In genomic region chr20:46545077-46545826, GRCh38 we compare ENCODE assay signal across 10 cellular contexts. TPM values are rescaled to one million over a fixed set of nuclear protein-coding genes. Genes with fewer than 3 reads are reported as not detected.
A peak's percentile ranks its signal among the peaks of the same experiment; 100 is the strongest.
DNase-seq lines count a peak whose midpoint lies in the region; ATAC-seq and TF ChIP-seq lines count a peak whose summit lies in the region.
"Had no signal": no experiment of that assay in that cellular context is flagged by ENCODE, and none has a peak within 500 bp of the region (broad histone marks: within the 10 kb centered on the region; RNA-seq: fewer than 3 reads in every experiment).

No MANE protein-coding gene starts in this region.

- H4K91ac ChIP-seq in trophoblast cell (ENCODE audit: low read depth, low read length), result no peak overlapping the region

- H3K36me3 Mint-ChIP-seq in GM23338 (ENCODE audit: low read depth), result no peaks in the 10 kb centered on the region

- H3K4me1 ChIP-seq in trophoblast cell (ENCODE audit: control insufficient read depth in 1 of 2, insufficient read depth in 2 of 2, low read length in 2 of 2) (no peaks in the 10 kb centered on the region), gastrocnemius medialis (no peaks in the 10 kb centered on the region), GM23338 (ENCODE audit: insufficient read depth) (0 out of 2 replicates have a peak, but pooled peaks cover 6% of the 10 kb centered on the region)

- no peak overlapping the region for H3K23ac ChIP-seq in trophoblast cell (ENCODE audit: low read length)

- H2AFZ ChIP-seq in trophoblast cell (ENCODE audit: insufficient read depth, low read length, poor library complexity) (no peak overlapping the region), GM23338 (no peak overlapping the region)

- no peaks in the 10 kb centered on the region for H3K27me3 Mint-ChIP-seq in GM23338 (ENCODE audit: insufficient read depth, low read depth, poor library complexity)

- intact Hi-C loops in gastrocnemius medialis (cut with DNase I; ENCODE audit: low total_unique reads), result no loop called here

- H3K4ac ChIP-seq in trophoblast cell (ENCODE audit: low read depth, low read length), result no peak overlapping the region

- H2AK5ac ChIP-seq in trophoblast cell (ENCODE audit: low read length), result no peak overlapping the region

- H2BK5ac ChIP-seq in trophoblast cell (ENCODE audit: low read depth, low read length, poor library complexity), result no peak overlapping the region

- no peak overlapping the region for H2BK120ac ChIP-seq in trophoblast cell (ENCODE audit: insufficient read depth, low read length, poor library complexity)

- H2BK12ac ChIP-seq in trophoblast cell (ENCODE audit: low read length), result no peak overlapping the region

- in situ Hi-C loops in gastrocnemius medialis (cut with MboI; ENCODE audit: low sequenced_read_pairs in 4 of 4), result loop anchor here in 1 of 4 donors (25.0 kb wide), 1 partner anchor 108 kb away; no protein-coding TSS in a partner anchor

- H3K9me3 Mint-ChIP-seq in GM23338, result no peaks in the 10 kb centered on the region

- no peak for ATAC-seq in HG03378 (IDR thresholded peaks at IDR 0.05; ENCODE audit: unreplicated experiment)
- no peak for ATAC-seq in gastrocnemius medialis
- no peak for ATAC-seq in GM23338

- no peak overlapping the region for H3K4me3 ChIP-seq in GM12865 (ENCODE audit: low read depth, low read length)
- peak overlapping the region; percentile 7 for H3K4me3 ChIP-seq in trophoblast cell (ENCODE audit: low read depth, low read length)
- no peak overlapping the region for H3K4me3 ChIP-seq in gastrocnemius medialis
- H3K4me3 ChIP-seq in GM23338, result no peak overlapping the region

- H3K36me3 ChIP-seq in trophoblast cell (ENCODE audit: control insufficient read depth in 1 of 2, insufficient read depth in 2 of 2, low read length in 2 of 2), result no peaks in the 10 kb centered on the region
- no peaks in the 10 kb centered on the region for H3K36me3 ChIP-seq in gastrocnemius medialis
- H3K36me3 ChIP-seq in GM23338 (ENCODE audit: insufficient read depth), result no peaks in the 10 kb centered on the region

- no peak overlapping the region for H3K9ac ChIP-seq in trophoblast cell (ENCODE audit: low read length)

- no peaks in the 10 kb centered on the region for H3K9me2 ChIP-seq in GM23338 (ENCODE audit: insufficient read depth)

- no peaks in the 10 kb centered on the region for H3K27me3 ChIP-seq in trophoblast cell (ENCODE audit: insufficient read depth, low read length)
- peaks cover 0 to 7% (median 0%) of the 10 kb centered on the region in 3 donors for H3K27me3 ChIP-seq in gastrocnemius medialis
- no peaks in the 10 kb centered on the region for H3K27me3 ChIP-seq in GM23338 (ENCODE audit: insufficient read depth)

- TF ChIP-seq POLR2A in gastrocnemius medialis (IDR thresholded peaks at IDR 0.05), result no peak

- no peaks in the 10 kb centered on the region for H3K79me1 ChIP-seq in trophoblast cell (ENCODE audit: low read length)

- no peak overlapping the region for H4K8ac ChIP-seq in trophoblast cell (ENCODE audit: low read depth, low read length)

- H3K27ac ChIP-seq in trophoblast cell (ENCODE audit: low read depth, low read length) (no peak overlapping the region), gastrocnemius medialis (no peak overlapping the region), GM23338 (ENCODE audit: low read depth) (no peak overlapping the region)

- no CpG with 5 or more reads among the region's 14 CpGs for WGBS in trophoblast cell (ENCODE audit: extremely low coverage, insufficient coverage, insufficient read length)

- TF ChIP-seq CTCF in GM12865 (IDR thresholded peaks at IDR 0.05; ENCODE audit: insufficient read depth, low read depth, low read length, missing control alignments), result no peak
- no peak for TF ChIP-seq CTCF in gastrocnemius medialis (IDR thresholded peaks at IDR 0.05 in 4 of 5, conservative IDR thresholded peaks at IDR 0.05 in 1 of 5)
- TF ChIP-seq CTCF in GM23338 (conservative IDR thresholded peaks at IDR 0.05; ENCODE audit: low read depth in 2 of 2), result no peak

- H3K14ac ChIP-seq in trophoblast cell (ENCODE audit: low read length), result no peak overlapping the region

- H3K9me3 ChIP-seq in trophoblast cell (ENCODE audit: insufficient read depth, low read depth, low read length), result peaks cover 1% of the 10 kb centered on the region
- H3K9me3 ChIP-seq in gastrocnemius medialis, result no peaks in the 10 kb centered on the region

- no peak overlapping the region for H3K4me2 ChIP-seq in trophoblast cell (ENCODE audit: low read length)
- H3K4me2 ChIP-seq in GM23338, result no peak overlapping the region

- H3K4me3 Mint-ChIP-seq in GM23338, result no peak overlapping the region

- DNase-seq in GM12865 (ENCODE audit: low read depth) (peak; percentile 65), KG1 (lab: John Stamatoyannopoulos, UW) (peak; percentile 53), trophoblast cell (peak in 1 of 2 donors; percentile 7), gastrocnemius medialis (no peak), middle frontal gyrus (ENCODE audit: extremely low spot score, low spot score) (no peak), GM23338 (ENCODE audit: low spot score) (no peak)
- DNase-seq in activated CD8-positive, alpha-beta memory T cell treated with anti-CD3 and anti-CD28 coated beads, Interleukin-2, amount 50 U/mL, for 48 hours, result peak; percentile 67
- DNase-seq: NCI-H524 treated with DMSO at 0.1 percent for 48 hours had no signal

- no peak overlapping the region for H3K27ac Mint-ChIP-seq in GM23338

- H3K79me2 ChIP-seq in trophoblast cell (ENCODE audit: control insufficient read depth, insufficient read depth, low read length, poor library complexity) (no peaks in the 10 kb centered on the region), GM23338 (replicated peaks; ENCODE audit: insufficient read depth) (no peaks in the 10 kb centered on the region)

- no peaks in the 10 kb centered on the region for H3K4me1 Mint-ChIP-seq in GM23338

- no peak overlapping the region for H4K12ac ChIP-seq in trophoblast cell (ENCODE audit: low read depth, low read length)

- H4K20me1 ChIP-seq in GM23338 (replicated peaks; ENCODE audit: insufficient read depth), result no peaks in the 10 kb centered on the region

- H3F3A ChIP-seq in GM23338 (replicated peaks; ENCODE audit: low read depth), result no peaks in the 10 kb centered on the region

- no peak overlapping the region for H3K18ac ChIP-seq in trophoblast cell (ENCODE audit: low read length)

TF ChIP-seq in GM23338, 12 proteins besides CTCF, POLR2A, EP300 and RAD21:
- TF ChIP-seq, protein P1, sequence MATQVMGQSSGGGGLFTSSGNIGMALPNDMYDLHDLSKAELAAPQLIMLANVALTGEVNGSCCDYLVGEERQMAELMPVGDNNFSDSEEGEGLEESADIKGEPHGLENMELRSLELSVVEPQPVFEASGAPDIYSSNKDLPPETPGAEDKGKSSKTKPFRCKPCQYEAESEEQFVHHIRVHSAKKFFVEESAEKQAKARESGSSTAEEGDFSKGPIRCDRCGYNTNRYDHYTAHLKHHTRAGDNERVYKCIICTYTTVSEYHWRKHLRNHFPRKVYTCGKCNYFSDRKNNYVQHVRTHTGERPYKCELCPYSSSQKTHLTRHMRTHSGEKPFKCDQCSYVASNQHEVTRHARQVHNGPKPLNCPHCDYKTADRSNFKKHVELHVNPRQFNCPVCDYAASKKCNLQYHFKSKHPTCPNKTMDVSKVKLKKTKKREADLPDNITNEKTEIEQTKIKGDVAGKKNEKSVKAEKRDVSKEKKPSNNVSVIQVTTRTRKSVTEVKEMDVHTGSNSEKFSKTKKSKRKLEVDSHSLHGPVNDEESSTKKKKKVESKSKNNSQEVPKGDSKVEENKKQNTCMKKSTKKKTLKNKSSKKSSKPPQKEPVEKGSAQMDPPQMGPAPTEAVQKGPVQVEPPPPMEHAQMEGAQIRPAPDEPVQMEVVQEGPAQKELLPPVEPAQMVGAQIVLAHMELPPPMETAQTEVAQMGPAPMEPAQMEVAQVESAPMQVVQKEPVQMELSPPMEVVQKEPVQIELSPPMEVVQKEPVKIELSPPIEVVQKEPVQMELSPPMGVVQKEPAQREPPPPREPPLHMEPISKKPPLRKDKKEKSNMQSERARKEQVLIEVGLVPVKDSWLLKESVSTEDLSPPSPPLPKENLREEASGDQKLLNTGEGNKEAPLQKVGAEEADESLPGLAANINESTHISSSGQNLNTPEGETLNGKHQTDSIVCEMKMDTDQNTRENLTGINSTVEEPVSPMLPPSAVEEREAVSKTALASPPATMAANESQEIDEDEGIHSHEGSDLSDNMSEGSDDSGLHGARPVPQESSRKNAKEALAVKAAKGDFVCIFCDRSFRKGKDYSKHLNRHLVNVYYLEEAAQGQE (IDR thresholded peaks at IDR 0.05; ENCODE audit: unreplicated experiment), result no peak
- no peak for TF ChIP-seq CREB1 (CRISPR knock-in tag; IDR thresholded peaks at IDR 0.05; ENCODE audit: low read depth)
- no peak for TF ChIP-seq EZH2 (IDR thresholded peaks at IDR 0.05; ENCODE audit: low read depth, unreplicated experiment)
TF ChIP-seq in GM23338: peak in this region for 0.

RNA-seq across cellular contexts. Expression of gene OCSTAMP, which starts 5.2 kb away (rescaled TPM):
- 0.03 and 0.04 TPM in 2 replicates for polyA plus RNA-seq in trophoblast cell (2013)
- total RNA-seq in gastrocnemius medialis, result not detected
- total RNA-seq in GM23338 (2014; rRNA removed; shearing (Covaris generic)), result 0.45 TPM in 1 of 2 replicates, not detected in the other
- 0.32 TPM in 1 of 2 replicates, not detected in the other for polyA plus RNA-seq in GM23338 (2016; fragmentation: Nextera tagmentation; extraction: Ambion mirVana)
- total RNA-seq: mononuclear cell had no signal

RNA-seq across cellular contexts. Expression of gene ZNF334, which starts 31.9 kb away (rescaled TPM):
- 6.2 and 7.1 TPM in 2 replicates for polyA plus RNA-seq in trophoblast cell (2013)
- under 1 TPM in 2 of 4 donors, not detected in 2; 0.15 to 0.18 TPM for total RNA-seq in gastrocnemius medialis
- total RNA-seq in GM23338 (2014; rRNA removed; shearing (Covaris generic)), result 15.2 and 19.1 TPM in 2 replicates
- 7.9 and 12.4 TPM in 2 replicates for polyA plus RNA-seq in GM23338 (2016; fragmentation: Nextera tagmentation; extraction: Ambion mirVana)

Comparison
In these comparisons a context has a peak if more than half of its experiments do, and no peak if none do; other contexts are left out.
1. DNase-seq: peak in GM12865 (single experiment), KG1 (single experiment) and activated CD8-positive, alpha-beta memory T cell treated with anti-CD3 and anti-CD28 coated beads, Interleukin-2, amount 50 U/mL, for 48 hours (single experiment); none in gastrocnemius medialis (0 of 2), middle frontal gyrus (single experiment) and GM23338 (single experiment).
2. RNA of gene ZNF334, which starts 31.9 kb away (total RNA-seq): 15.2 to 19.1 TPM in GM23338; 0.15 to 0.18 TPM in gastrocnemius medialis; every median in the first group is over 10 times any median in the second.